15 cellular contexts compared by ENCODE assay signal in the genomic region with DNA sequence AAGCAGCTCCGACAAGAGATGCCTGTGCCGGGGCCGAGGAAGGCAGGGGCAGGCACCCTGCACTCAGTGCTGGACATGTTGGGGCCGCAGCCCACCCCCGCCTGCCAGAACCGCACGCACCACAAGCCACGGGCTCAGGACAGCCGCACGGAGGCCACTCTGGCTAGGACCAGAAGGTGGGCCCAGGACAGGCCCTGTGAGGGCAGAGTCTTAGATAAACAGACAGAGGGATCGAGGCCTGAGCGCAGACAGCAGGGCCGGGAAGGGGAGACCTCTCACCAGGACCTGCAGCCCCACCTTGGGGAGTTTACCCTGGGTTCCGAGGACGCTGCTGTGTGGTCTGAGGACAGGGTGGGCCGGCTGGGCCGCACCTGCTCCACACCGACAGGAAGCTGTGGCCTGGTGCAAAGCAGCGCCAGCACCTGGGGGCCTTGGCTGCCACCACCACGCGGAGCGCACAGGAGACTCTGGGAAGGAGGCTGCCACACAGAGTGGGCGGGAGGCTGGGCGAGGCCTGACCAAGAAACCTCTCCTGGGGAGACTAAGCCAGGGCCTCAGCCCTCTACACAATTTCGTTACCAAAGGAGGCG. TPM values are rescaled to one million over a fixed set of nuclear protein-coding genes. Genes with fewer than 3 reads are reported as not detected.
DNase-seq lines count a peak whose midpoint lies in the region; ATAC-seq lines count a peak whose summit lies in the region.
"Had no signal": no experiment of that assay in that cellular context is flagged by ENCODE, and none has a peak within 500 bp of the region (broad histone marks: within the 10 kb centered on the region; RNA-seq: fewer than 3 reads in every experiment).

No MANE protein-coding gene starts in this region.

- intact Hi-C loops in activated CD4-positive, alpha-beta memory T cell treated with anti-CD3 and anti-CD28 coated beads for 36 hours (cut with micrococcal nuclease), result no loop called here

- H3K27ac ChIP-seq in BLaER1 treated with 17β-estradiol and CSF1 and Interleukin-3, amounts not matched to agents 10 nM and 100 nM, result no peak overlapping the region
- H3K27ac ChIP-seq in HUES6 (ENCODE audit: low read depth, low read length) (0 out of 2 replicates have a peak overlapping the region, but pooled peaks have one; percentile 18), ectodermal cell (ENCODE audit: insufficient read depth, low read depth, low read length, poor library complexity, severe bottlenecking) (peak overlapping the region; percentile 26)
- H3K27ac ChIP-seq: C4-2B had no signal

- H3K4me3 Mint-ChIP-seq in activated CD4-positive, alpha-beta memory T cell treated with anti-CD3 and anti-CD28 coated beads for 36 hours, result no peak overlapping the region
- H3K4me3 Mint-ChIP-seq in activated CD4-positive, alpha-beta memory T cell treated with anti-CD3 and anti-CD28 coated beads, Interleukin-2, amount 10 ng/mL, durations not matched to agents 7 days and 5 days, result no peak overlapping the region

- H3K4me1 ChIP-seq in BLaER1 treated with 17β-estradiol and CSF1 and Interleukin-3, amounts not matched to agents 10 nM and 100 nM, result peaks cover 25 to 87% (median 54%) of the 10 kb centered on the region in 10 experiments
- no peaks in the 10 kb centered on the region for H3K4me1 ChIP-seq in HUES6 (ENCODE audit: control insufficient read depth, insufficient read depth, low read length)
- no peaks in the 10 kb centered on the region for H3K4me1 ChIP-seq in ectodermal cell (ENCODE audit: control insufficient read depth, insufficient read depth, low read length)

- H3K9me3 ChIP-seq in BLaER1 treated with 17β-estradiol and CSF1 and Interleukin-3, amounts not matched to agents 10 nM and 100 nM (replicated peaks in 1 of 11), result no peaks in the 10 kb centered on the region
- peaks cover 7% of the 10 kb centered on the region for H3K9me3 ChIP-seq in HUES6 (ENCODE audit: control insufficient read depth, insufficient read depth, low read depth, low read length)
- no peaks in the 10 kb centered on the region for H3K9me3 ChIP-seq in ectodermal cell (ENCODE audit: control insufficient read depth, low read length)

- H4K20me1 ChIP-seq in BLaER1 treated with 17β-estradiol and CSF1 and Interleukin-3, amounts not matched to agents 10 nM and 100 nM, result peaks cover 0 to 32% (median 12%) of the 10 kb centered on the region in 11 experiments; a peak in 14 of 22 replicates

- POLR2A ChIA-PET in activated CD4-positive, alpha-beta memory T cell treated with anti-CD3 and anti-CD28 coated beads for 36 hours (lab: Charles Lee), result no interaction called here
- POLR2A ChIA-PET in activated CD4-positive, alpha-beta memory T cell treated with anti-CD3 and anti-CD28 coated beads, Interleukin-2, amount 10 ng/mL, durations not matched to agents 7 days and 5 days (lab: Charles Lee), result no interaction called here

- WGBS in ectodermal cell, 2 experiments, result 92 to 94% methylated on average over 26 of the region's 26 CpGs

- H3K27me3 ChIP-seq in BLaER1 treated with 17β-estradiol and CSF1 and Interleukin-3, amounts not matched to agents 10 nM and 100 nM, result peaks cover 0 to 25% (median 0%) of the 10 kb centered on the region in 11 experiments; a peak in 4 of 22 replicates
- H3K27me3 ChIP-seq in HUES6 (ENCODE audit: control insufficient read depth, insufficient read depth, low read length), result no peaks in the 10 kb centered on the region
- H3K27me3 ChIP-seq in ectodermal cell (ENCODE audit: control insufficient read depth, insufficient read depth, low read length, poor library complexity, severe bottlenecking), result no peaks in the 10 kb centered on the region

- DNase-seq in activated CD4-positive, alpha-beta memory T cell treated with anti-CD3 and anti-CD28 coated beads for 36 hours, result peak; percentile 15
- no peak for DNase-seq in activated CD4-positive, alpha-beta memory T cell treated with anti-CD3 and anti-CD28 coated beads, Interleukin-2, amount 10 ng/mL, durations not matched to agents 7 days and 5 days
- no peak for DNase-seq in activated naive CD4-positive, alpha-beta T cell (lab: John Stamatoyannopoulos, UW)
- DNase-seq: ACHN, COR-L47, DMS153, DMS79 treated with DMSO at 0.1 percent for 48 hours, EL, HCEC 1CT had no signal

- peaks cover 15% of the 10 kb centered on the region for H3K4me1 Mint-ChIP-seq in activated CD4-positive, alpha-beta memory T cell treated with anti-CD3 and anti-CD28 coated beads for 36 hours (ENCODE audit: low read depth)
- peaks cover 16% of the 10 kb centered on the region for H3K4me1 Mint-ChIP-seq in activated CD4-positive, alpha-beta memory T cell treated with anti-CD3 and anti-CD28 coated beads, Interleukin-2, amount 10 ng/mL, durations not matched to agents 7 days and 5 days

- peaks cover 3% of the 10 kb centered on the region for H3K9me3 Mint-ChIP-seq in activated CD4-positive, alpha-beta memory T cell treated with anti-CD3 and anti-CD28 coated beads for 36 hours
- peaks cover 3% of the 10 kb centered on the region for H3K9me3 Mint-ChIP-seq in activated CD4-positive, alpha-beta memory T cell treated with anti-CD3 and anti-CD28 coated beads, Interleukin-2, amount 10 ng/mL, durations not matched to agents 7 days and 5 days
- H3K9me3 Mint-ChIP-seq: CD8-positive, alpha-beta T cell had no signal

- CTCF ChIA-PET in activated CD4-positive, alpha-beta memory T cell treated with anti-CD3 and anti-CD28 coated beads for 36 hours (lab: Charles Lee), result no interaction called here
- CTCF ChIA-PET in activated CD4-positive, alpha-beta memory T cell treated with anti-CD3 and anti-CD28 coated beads, Interleukin-2, amount 10 ng/mL, durations not matched to agents 7 days and 5 days (lab: Charles Lee), result no interaction called here

- H3K4me2 ChIP-seq in BLaER1 treated with 17β-estradiol and CSF1 and Interleukin-3, amounts not matched to agents 10 nM and 100 nM, result peak overlapping the region in 10 of 11 experiments; percentile 81 to 95 (median 84); a peak in 19 of 22 replicates

- no peak overlapping the region for H3K27ac Mint-ChIP-seq in activated CD4-positive, alpha-beta memory T cell treated with anti-CD3 and anti-CD28 coated beads for 36 hours
- H3K27ac Mint-ChIP-seq in activated CD4-positive, alpha-beta memory T cell treated with anti-CD3 and anti-CD28 coated beads, Interleukin-2, amount 10 ng/mL, durations not matched to agents 7 days and 5 days, result no peak overlapping the region

- no peaks in the 10 kb centered on the region for H3K36me3 ChIP-seq in BLaER1 treated with 17β-estradiol and CSF1 and Interleukin-3, amounts not matched to agents 10 nM and 100 nM
- no peaks in the 10 kb centered on the region for H3K36me3 ChIP-seq in HUES6 (ENCODE audit: control insufficient read depth, insufficient read depth, low read length)
- H3K36me3 ChIP-seq in ectodermal cell (ENCODE audit: control insufficient read depth, insufficient read depth, low read length), result no peaks in the 10 kb centered on the region

- ATAC-seq in HG03097 (IDR thresholded peaks at IDR 0.05; ENCODE audit: low FRiP score, unreplicated experiment), result no peak

- peak overlapping the region in 1 of 11 experiments; percentile 7; a peak in 2 of 22 replicates for H3K9ac ChIP-seq in BLaER1 treated with 17β-estradiol and CSF1 and Interleukin-3, amounts not matched to agents 10 nM and 100 nM
- no peak overlapping the region for H3K9ac ChIP-seq in HUES6 (ENCODE audit: low read length)

- no peaks in the 10 kb centered on the region for H3K36me3 Mint-ChIP-seq in activated CD4-positive, alpha-beta memory T cell treated with anti-CD3 and anti-CD28 coated beads for 36 hours
- no peaks in the 10 kb centered on the region for H3K36me3 Mint-ChIP-seq in activated CD4-positive, alpha-beta memory T cell treated with anti-CD3 and anti-CD28 coated beads, Interleukin-2, amount 10 ng/mL, durations not matched to agents 7 days and 5 days (ENCODE audit: low read depth)
- H3K36me3 Mint-ChIP-seq: CD8-positive, alpha-beta T cell had no signal

- no peak overlapping the region for H3K4me3 ChIP-seq in BLaER1 treated with 17β-estradiol and CSF1 and Interleukin-3, amounts not matched to agents 10 nM and 100 nM
- no peak overlapping the region for H3K4me3 ChIP-seq in HUES6 (ENCODE audit: low read depth, low read length)
- H3K4me3 ChIP-seq in ectodermal cell (ENCODE audit: insufficient read depth, low read depth, low read length), result no peak overlapping the region

- H3K27me3 Mint-ChIP-seq in activated CD4-positive, alpha-beta memory T cell treated with anti-CD3 and anti-CD28 coated beads for 36 hours, result peaks cover 4% of the 10 kb centered on the region
- H3K27me3 Mint-ChIP-seq in activated CD4-positive, alpha-beta memory T cell treated with anti-CD3 and anti-CD28 coated beads, Interleukin-2, amount 10 ng/mL, durations not matched to agents 7 days and 5 days, result peaks cover 7% of the 10 kb centered on the region

RNA-seq across cellular contexts. Expression of a gene that starts 32.0 kb away (rescaled TPM):
- total RNA-seq in activated CD4-positive, alpha-beta memory T cell treated with anti-CD3 and anti-CD28 coated beads for 36 hours, result not detected
- not detected for total RNA-seq in activated CD4-positive, alpha-beta memory T cell treated with anti-CD3 and anti-CD28 coated beads, Interleukin-2, amount 10 ng/mL, durations not matched to agents 7 days and 5 days
- polyA plus RNA-seq in ectodermal cell (2013, experiment 1 of 4), result 66.7 TPM
- polyA plus RNA-seq in ectodermal cell (2013, experiment 2 of 4), result 72.6 TPM
- 62.1 TPM for polyA plus RNA-seq in ectodermal cell (2013, experiment 3 of 4)
- 73.5 TPM for polyA plus RNA-seq in ectodermal cell (2013, experiment 4 of 4)
- total RNA-seq: CD8-positive, alpha-beta T cell had no signal

RNA-seq across cellular contexts. Expression of a gene that starts 58.4 kb away (rescaled TPM):
- 1 to 10 TPM; 1.1 to 1.7 TPM for total RNA-seq in activated CD4-positive, alpha-beta memory T cell treated with anti-CD3 and anti-CD28 coated beads for 36 hours
- total RNA-seq in activated CD4-positive, alpha-beta memory T cell treated with anti-CD3 and anti-CD28 coated beads, Interleukin-2, amount 10 ng/mL, durations not matched to agents 7 days and 5 days, result 1 to 10 TPM; 2.0 to 2.6 TPM
- polyA plus RNA-seq in ectodermal cell (2013, experiment 1 of 4), result 2.2 TPM
- 1.4 TPM for polyA plus RNA-seq in ectodermal cell (2013, experiment 2 of 4)
- 1.5 TPM for polyA plus RNA-seq in ectodermal cell (2013, experiment 3 of 4)
- polyA plus RNA-seq in ectodermal cell (2013, experiment 4 of 4), result 1.1 TPM

Comparison
In these comparisons a context has a peak if more than half of its experiments do, and no peak if none do; other contexts are left out.
1. H3K27ac ChIP-seq: peak in HUES6 (single experiment) and ectodermal cell (single experiment); none in BLaER1 treated with 17β-estradiol and CSF1 and Interleukin-3, amounts not matched to agents 10 nM and 100 nM (0 of 11).